In genomic region chr9:33024966-33025571, GRCh38 we compare ENCODE assay signal across 8 cellular contexts. TPM values are rescaled to one million over a fixed set of nuclear protein-coding genes. Genes with fewer than 3 reads are reported as not detected.
DNase-seq lines count a peak whose midpoint lies in the region; ATAC-seq and TF ChIP-seq lines count a peak whose summit lies in the region.

TSS of gene DNAJA1 (plus strand) at chr9:33025273. CDS start at chr9:33026485, 1,212 bp downstream.

- TF ChIP-seq CTCF in OCI-LY1 (IDR thresholded peaks at IDR 0.05; ENCODE audit: low read length), result no peak
- TF ChIP-seq CTCF in mucosa of descending colon (IDR thresholded peaks at IDR 0.05), result no peak

- peaks cover 91% of the 10 kb centered on the region for H3K79me2 ChIP-seq in OCI-LY1 (ENCODE audit: insufficient read depth, low read length)

- no peak within 1 kb of the TSS for H2AFZ ChIP-seq in OCI-LY1 (ENCODE audit: low read length)

- H3K4me1 ChIP-seq in HUES6 (ENCODE audit: control insufficient read depth, insufficient read depth, low read length) (peaks cover 15% of the 10 kb centered on the region; the same call in 1 of the 2 replicates), OCI-LY1 (ENCODE audit: insufficient read depth, low read length, severe bottlenecking) (peaks cover 54% of the 10 kb centered on the region), mucosa of descending colon (ENCODE audit: low read depth) (peaks cover 39% of the 10 kb centered on the region)

- ATAC-seq in GM21447 (IDR thresholded peaks at IDR 0.05; ENCODE audit: unreplicated experiment) (peak; percentile 89), mucosa of descending colon (peak; percentile 97)

- H3K9me3 ChIP-seq in HUES6 (ENCODE audit: control insufficient read depth, insufficient read depth, low read depth, low read length), result no peaks in the 10 kb centered on the region
- H3K9me3 ChIP-seq in OCI-LY1 (ENCODE audit: low read length), result no peaks in the 10 kb centered on the region
- H3K9me3 ChIP-seq in mucosa of descending colon, result no peaks in the 10 kb centered on the region

- H3K36me3 ChIP-seq in HUES6 (ENCODE audit: control insufficient read depth, insufficient read depth, low read length), result peaks cover 49% of the 10 kb centered on the region
- H3K36me3 ChIP-seq in OCI-LY1 (ENCODE audit: insufficient read depth, low read length), result peaks cover 71% of the 10 kb centered on the region
- H3K36me3 ChIP-seq in mucosa of descending colon (ENCODE audit: low read depth), result no peaks in the 10 kb centered on the region

- H3K9ac ChIP-seq in HUES6 (ENCODE audit: low read length) (peak within 1 kb of the TSS; percentile 100), OCI-LY1 (ENCODE audit: low read length) (peak within 1 kb of the TSS; percentile 98)

- peak within 1 kb of the TSS; percentile 100 for H3K4me3 ChIP-seq in HUES6 (ENCODE audit: low read depth, low read length)
- peak within 1 kb of the TSS; percentile 95 for H3K4me3 ChIP-seq in OCI-LY1 (ENCODE audit: low read depth, low read length, poor library complexity, severe bottlenecking)
- H3K4me3 ChIP-seq in mucosa of descending colon, result peak within 1 kb of the TSS; percentile 91

- H3F3A ChIP-seq in OCI-LY1 (ENCODE audit: insufficient read depth, low read length), result no peaks in the 10 kb centered on the region

- H3K27ac ChIP-seq in HUES6 (ENCODE audit: low read depth, low read length) (peak within 1 kb of the TSS; percentile 98), OCI-LY1 (ENCODE audit: low read depth, low read length, poor library complexity, severe bottlenecking) (peak within 1 kb of the TSS; percentile 83)

- H3K4me2 ChIP-seq in OCI-LY1 (ENCODE audit: low read length), result peak within 1 kb of the TSS; percentile 93

- DNase-seq in DMS 273 (lab: John Stamatoyannopoulos, UW; ENCODE audit: unreplicated experiment), result peak; percentile 97
- DNase-seq in activated T-cell treated with anti-CD3 and anti-CD28 coated beads for 1 hour (ENCODE audit: low read depth), result peak; percentile 95
- peak; percentile 85 for DNase-seq in epidermal melanocyte (ENCODE audit: insufficient read length, low spot score)
- peak; percentile 94 to 98 (median 96) for DNase-seq in mucosa of descending colon
- DNase-seq in stimulated activated CD8-positive, alpha-beta memory T cell treated with anti-CD3 and anti-CD28 coated beads, Interleukin-4, amount 100 ng/mL, for 1 hour (ENCODE audit: low read depth in 2 of 2, low spot score in 1 of 2), result peak; percentile 94 to 96

- intact Hi-C loops in mucosa of descending colon (cut with DNase I, micrococcal nuclease), result no loop called here

- 0 out of 2 replicates have a peak, but pooled peaks cover 3% of the 10 kb centered on the region for H4K20me1 ChIP-seq in OCI-LY1 (ENCODE audit: insufficient read depth, low read length)

- no peaks in the 10 kb centered on the region for H3K9me2 ChIP-seq in OCI-LY1 (ENCODE audit: low read depth, low read length)

- H3K27me3 ChIP-seq in HUES6 (ENCODE audit: control insufficient read depth, insufficient read depth, low read length) (no peaks in the 10 kb centered on the region), OCI-LY1 (ENCODE audit: insufficient read depth, low read length) (no peaks in the 10 kb centered on the region)

RNA-seq across cellular contexts. Expression of gene DNAJA1, which starts in this region (rescaled TPM):
- 100 to 1,000 TPM in 1 of 3 donors, 10 to 100 TPM in 2; 47.3 to 122 (median 74.4) TPM for total RNA-seq in mucosa of descending colon

Comparison
In these comparisons a context has a peak if more than half of its experiments do, and no peak if none do; other contexts are left out.
1. Peak in every context shown above with its lines: DNase-seq, ATAC-seq, H3K4me3 ChIP-seq and H3K27ac ChIP-seq.